Comparison of ENCODE assay signal across 1 cellular context in genomic region chr10:50624866-50625491, GRCh38.
TF ChIP-seq lines count a peak whose summit lies in the region.

No MANE protein-coding gene starts in this region.

TF ChIP-seq in K562, 482 proteins besides CTCF, POLR2A, EP300 and RAD21 (continued from another document):
- TF ChIP-seq PRMT5 (CRISPR knock-in tag; IDR thresholded peaks at IDR 0.05) = no peak
